ENCODE assay signal across 11 cellular contexts in genomic region chr11:5605849-5606248, GRCh38. TPM values are rescaled to one million over a fixed set of nuclear protein-coding genes. Genes with fewer than 3 reads are reported as not detected.
A peak's percentile ranks its signal among the peaks of the same experiment; 100 is the strongest.
DNase-seq lines count a peak whose midpoint lies in the region; ATAC-seq and TF ChIP-seq lines count a peak whose summit lies in the region.
"Had no signal": no experiment of that assay in that cellular context is flagged by ENCODE, and none has a peak within 500 bp of the region (broad histone marks: within the 10 kb centered on the region; RNA-seq: fewer than 3 reads in every experiment).

No MANE protein-coding gene starts in this region.

- no peaks in the 10 kb centered on the region for H3K9me2 ChIP-seq in PC-3 (replicated peaks; ENCODE audit: low read length)

- no peak overlapping the region for H3K27ac ChIP-seq in PC-3 (ENCODE audit: low read length)
- H3K27ac ChIP-seq: parathyroid adenoma had no signal

- intact Hi-C loops in PC-3 (cut with micrococcal nuclease): no loop called here

- CTCF ChIA-PET in PC-3 (lab: Charles Lee): no interaction called here

- H3K9ac ChIP-seq in PC-3 (ENCODE audit: low read length): no peak overlapping the region
- H3K9ac ChIP-seq: parathyroid adenoma had no signal

- H3K9me3 ChIP-seq in PC-3 (ENCODE audit: low read length): no peaks in the 10 kb centered on the region
- H3K9me3 ChIP-seq: Caco-2 had no signal

- H3K4me3 ChIP-seq in PC-3 (ENCODE audit: low read length) (no peak overlapping the region), foreskin fibroblast (ENCODE audit: low read depth in 1 of 2, low read length in 2 of 2) (no peak overlapping the region)

- POLR2A ChIA-PET in PC-3 (lab: Charles Lee; ENCODE audit: unreplicated experiment): interaction anchor here (0.6 kb wide), 1 partner anchor 10 kb away, joined by 8 read pairs; no protein-coding TSS in a partner anchor

- no peaks in the 10 kb centered on the region; the same call in 1 of the 2 replicates for H3K36me3 ChIP-seq in PC-3 (ENCODE audit: low read depth, low read length)

- peaks cover 4% of the 10 kb centered on the region; the same call in 1 of the 2 replicates for H3K79me2 ChIP-seq in PC-3 (ENCODE audit: low read length)
- H3K79me2 ChIP-seq: parathyroid adenoma had no signal

- H3K27me3 ChIP-seq in PC-3 (ENCODE audit: low read length): no peaks in the 10 kb centered on the region

- H3F3A ChIP-seq in PC-3 (ENCODE audit: low read length, unreplicated experiment): no peaks in the 10 kb centered on the region

- no TSS peak for BruUV-seq in PC-3 (replicated peaks; lab: Mats Ljungman, UMichigan)

- H4K20me1 ChIP-seq in PC-3 (ENCODE audit: low read length): no peaks in the 10 kb centered on the region

- no peak overlapping the region for H2AFZ ChIP-seq in PC-3 (ENCODE audit: low read length)
- H2AFZ ChIP-seq: parathyroid adenoma had no signal

- 0 out of 2 replicates have a peak, but pooled peaks cover 10% of the 10 kb centered on the region for H3K4me1 ChIP-seq in PC-3 (ENCODE audit: insufficient read depth, low read length)
- H3K4me1 ChIP-seq: Caco-2, parathyroid adenoma had no signal

- H3K4me2 ChIP-seq in PC-3 (ENCODE audit: low read length): no peak overlapping the region

- no peak; the same call in 1 of the 2 replicates for TF ChIP-seq CTCF in PC-3 (conservative IDR thresholded peaks at IDR 0.05; ENCODE audit: low read depth, low read length)
- TF ChIP-seq CTCF in foreskin fibroblast (IDR thresholded peaks at IDR 0.05; ENCODE audit: low read depth, low read length): no peak

- DNase-seq in AG20443 (ENCODE audit: low spot score) (peak; percentile 76), PC-3 (peak; percentile 59), foreskin fibroblast (peak; percentile 65 to 93), NOMO-1 treated with DMSO at 0.1 percent for 48 hours (lab: John Stamatoyannopoulos, UW; ENCODE audit: unreplicated experiment) (no peak), COR-L47 (lab: John Stamatoyannopoulos, UW) (no peak)
- DNase-seq: Caco-2, T1000 had no signal

- peak; percentile 51 for ATAC-seq in PC-3
- ATAC-seq in GM18861 (IDR thresholded peaks at IDR 0.05; ENCODE audit: unreplicated experiment): no peak

RNA-seq across cellular contexts. Expression of gene TRIM6, which starts 9.4 kb away (rescaled TPM):
- 10.1 and 12.6 TPM in 2 replicates for total RNA-seq in PC-3 (2014; rRNA removed)

RNA-seq across cellular contexts. Expression of gene TRIM34, which starts 19.0 kb away (rescaled TPM):
- total RNA-seq in PC-3 (2014; rRNA removed): 1.3 and 1.6 TPM in 2 replicates

RNA-seq across cellular contexts. Expression of gene OR52B6, which starts 25.2 kb away (rescaled TPM):
- total RNA-seq in PC-3 (2014; rRNA removed): not detected in 2 replicates
- total RNA-seq: Caco-2, dermis microvascular lymphatic vessel endothelial cell, kidney epithelial cell had no signal

RNA-seq across cellular contexts. Expression of gene OR52H1, which starts 57.5 kb away (rescaled TPM):
- not detected in 2 replicates for total RNA-seq in PC-3 (2014; rRNA removed)
- total RNA-seq: Caco-2 had no signal

Comparison
In these comparisons a context has a peak if more than half of its experiments do, and no peak if none do; other contexts are left out.
1. DNase-seq: peak in AG20443 (single experiment), PC-3 (single experiment) and foreskin fibroblast (2 of 2); none in NOMO-1 treated with DMSO at 0.1 percent for 48 hours (single experiment) and COR-L47 (single experiment).